In genomic region chr13:50514249-50514648, GRCh38 we compare ENCODE assay signal across 19 cellular contexts.
A peak's percentile ranks its signal among the peaks of the same experiment; 100 is the strongest.
DNase-seq lines count a peak whose midpoint lies in the region; ATAC-seq and TF ChIP-seq lines count a peak whose summit lies in the region.
"Had no signal": no experiment of that assay in that cellular context is flagged by ENCODE, and none has a peak within 500 bp of the region (broad histone marks: within the 10 kb centered on the region; RNA-seq: fewer than 3 reads in every experiment).

No MANE protein-coding gene starts in this region.

- no peak for ATAC-seq in activated CD8-positive, alpha-beta T cell treated with anti-CD3 and anti-CD28 coated beads for 36 hours
- no peak for ATAC-seq in activated CD8-positive, alpha-beta T cell treated with anti-CD3 and anti-CD28 coated beads, Interleukin-2, amount 10 ng/mL, durations not matched to agents 7 days and 5 days
- ATAC-seq in psoas muscle (no peak), HG02763 (IDR thresholded peaks at IDR 0.05; ENCODE audit: unreplicated experiment) (no peak)
- ATAC-seq: SK-N-SH treated with all-trans-retinoic acid at 6 μM for 48 hours had no signal

- no peaks in the 10 kb centered on the region for H3K9me3 Mint-ChIP-seq in activated CD8-positive, alpha-beta T cell treated with anti-CD3 and anti-CD28 coated beads for 36 hours
- H3K9me3 Mint-ChIP-seq in activated CD8-positive, alpha-beta T cell treated with anti-CD3 and anti-CD28 coated beads, Interleukin-2, amount 10 ng/mL, durations not matched to agents 7 days and 5 days (ENCODE audit: insufficient read depth), result no peaks in the 10 kb centered on the region
- H3K9me3 Mint-ChIP-seq: CD4-positive, alpha-beta T cell had no signal

- H3K27ac Mint-ChIP-seq in activated CD8-positive, alpha-beta T cell treated with anti-CD3 and anti-CD28 coated beads for 36 hours, result no peak overlapping the region
- no peak overlapping the region for H3K27ac Mint-ChIP-seq in activated CD8-positive, alpha-beta T cell treated with anti-CD3 and anti-CD28 coated beads, Interleukin-2, amount 10 ng/mL, durations not matched to agents 7 days and 5 days
- H3K27ac Mint-ChIP-seq: CD4-positive, alpha-beta T cell had no signal

- H3K36me3 ChIP-seq in OCI-LY7 (ENCODE audit: insufficient read depth, low read length) (peaks cover 9% of the 10 kb centered on the region; the same call in 1 of the 2 replicates), psoas muscle (ENCODE audit: insufficient read depth in 1 of 2, low read depth in 1 of 2) (no peaks in the 10 kb centered on the region), brain microvascular endothelial cell (replicated peaks) (no peaks in the 10 kb centered on the region)

- WGBS in psoas muscle, 3 donors, result 70 to 75% (median 71%) methylated on average over 2 of the region's 2 CpGs

- H3K4me3 ChIP-seq in OCI-LY7 (ENCODE audit: low read depth, low read length, poor library complexity, severe bottlenecking) (peak overlapping the region; percentile 50), psoas muscle (no peak overlapping the region), brain microvascular endothelial cell (ENCODE audit: low read depth, low read length) (no peak overlapping the region)

- H3K4me1 ChIP-seq in OCI-LY7 (ENCODE audit: insufficient read depth, low read length, poor library complexity, severe bottlenecking) (peaks cover 93% of the 10 kb centered on the region), psoas muscle (peaks cover 37% of the 10 kb centered on the region)

- no TSS peak for BruUV-seq in OCI-LY7 (replicated peaks; lab: Mats Ljungman, UMichigan)

- H4K20me1 ChIP-seq in OCI-LY7 (ENCODE audit: insufficient read depth, low read length), result no peaks in the 10 kb centered on the region

- H3K36me3 Mint-ChIP-seq in activated CD8-positive, alpha-beta T cell treated with anti-CD3 and anti-CD28 coated beads for 36 hours (ENCODE audit: low read depth), result no peaks in the 10 kb centered on the region
- no peaks in the 10 kb centered on the region for H3K36me3 Mint-ChIP-seq in activated CD8-positive, alpha-beta T cell treated with anti-CD3 and anti-CD28 coated beads, Interleukin-2, amount 10 ng/mL, durations not matched to agents 7 days and 5 days (ENCODE audit: low read depth)

- H3K4me1 Mint-ChIP-seq in activated CD8-positive, alpha-beta T cell treated with anti-CD3 and anti-CD28 coated beads for 36 hours (ENCODE audit: low read depth), result no peaks in the 10 kb centered on the region
- H3K4me1 Mint-ChIP-seq in activated CD8-positive, alpha-beta T cell treated with anti-CD3 and anti-CD28 coated beads, Interleukin-2, amount 10 ng/mL, durations not matched to agents 7 days and 5 days (ENCODE audit: low read depth), result peaks cover 19% of the 10 kb centered on the region

- CTCF ChIA-PET in activated CD8-positive, alpha-beta T cell treated with anti-CD3 and anti-CD28 coated beads for 36 hours (lab: Charles Lee), result interaction anchor here (1.1 kb wide), 1 partner anchor 17 kb away, joined by 4 read pairs; no protein-coding TSS in a partner anchor
- CTCF ChIA-PET in activated CD8-positive, alpha-beta T cell treated with anti-CD3 and anti-CD28 coated beads, Interleukin-2, amount 10 ng/mL, durations not matched to agents 7 days and 5 days (lab: Charles Lee), result interaction anchor here (0.8 kb wide), 1 partner anchor 287 kb away, joined by 3 read pairs; no protein-coding TSS in a partner anchor
- CTCF ChIA-PET in OCI-LY7 (lab: Charles Lee; ENCODE audit: unreplicated experiment), result no interaction called here

- POLR2A ChIA-PET in activated CD8-positive, alpha-beta T cell treated with anti-CD3 and anti-CD28 coated beads for 36 hours (lab: Charles Lee), result no interaction called here
- POLR2A ChIA-PET in activated CD8-positive, alpha-beta T cell treated with anti-CD3 and anti-CD28 coated beads, Interleukin-2, amount 10 ng/mL, durations not matched to agents 7 days and 5 days (lab: Charles Lee), result no interaction called here
- POLR2A ChIA-PET in OCI-LY7 (lab: Charles Lee), result interaction anchor here (0.8 to 4.8 kb wide), 11 partner anchors 7 to 398 kb away, joined by 3 to 46 read pairs (median 4); no protein-coding TSS in a partner anchor

- H3K79me2 ChIP-seq in OCI-LY7 (ENCODE audit: insufficient read depth, low read depth, low read length), result no peaks in the 10 kb centered on the region

- H3K27me3 ChIP-seq in psoas muscle (ENCODE audit: insufficient read depth in 3 of 3, low read length in 2 of 3), result no peaks in the 10 kb centered on the region
- no peaks in the 10 kb centered on the region for H3K27me3 ChIP-seq in brain microvascular endothelial cell (replicated peaks)

- H3K27me3 Mint-ChIP-seq in activated CD8-positive, alpha-beta T cell treated with anti-CD3 and anti-CD28 coated beads for 36 hours, result no peaks in the 10 kb centered on the region
- no peaks in the 10 kb centered on the region for H3K27me3 Mint-ChIP-seq in activated CD8-positive, alpha-beta T cell treated with anti-CD3 and anti-CD28 coated beads, Interleukin-2, amount 10 ng/mL, durations not matched to agents 7 days and 5 days (ENCODE audit: low read depth)
- H3K27me3 Mint-ChIP-seq: CD4-positive, alpha-beta T cell had no signal

- H3K9me2 ChIP-seq in OCI-LY7 (ENCODE audit: insufficient read depth, low read length), result no peaks in the 10 kb centered on the region

- no peak for DNase-seq in activated CD8-positive, alpha-beta T cell treated with anti-CD3 and anti-CD28 coated beads for 36 hours
- DNase-seq in activated CD8-positive, alpha-beta T cell treated with anti-CD3 and anti-CD28 coated beads, Interleukin-2, amount 10 ng/mL, durations not matched to agents 7 days and 5 days, result no peak
- DNase-seq in OCI-LY7 (ENCODE audit: low spot score), result no peak
- DNase-seq in psoas muscle, result no peak
- DNase-seq in dedifferentiated amniotic fluid mesenchymal stem cell (ENCODE audit: extremely low spot score), result no peak
- no peak for DNase-seq in activated naive CD4-positive, alpha-beta T cell treated with Interleukin-2 at 50 U/mL for 16 hours
- no peak for DNase-seq in brain microvascular endothelial cell
- DNase-seq: 8988T; CD4-positive, alpha-beta T cell; NCI-H1694 treated with DMSO at 0.1 percent for 48 hours; NCI-H2107; NCI-H510A; NCI-H748 treated with DMSO at 0.1 percent for 48 hours; NK-92 treated with Interleukin-12 subunit alpha and Interleukin-12 subunit beta, amount 100 ng/mL, for 24 hours; RPMI8226; SIG-M5; T-helper 1 cell had no signal

- peak overlapping the region; percentile 81; the same call in 1 of the 2 replicates for H2AFZ ChIP-seq in OCI-LY7 (ENCODE audit: low read length)

- no peak overlapping the region for H3K4me3 Mint-ChIP-seq in activated CD8-positive, alpha-beta T cell treated with anti-CD3 and anti-CD28 coated beads for 36 hours
- H3K4me3 Mint-ChIP-seq in activated CD8-positive, alpha-beta T cell treated with anti-CD3 and anti-CD28 coated beads, Interleukin-2, amount 10 ng/mL, durations not matched to agents 7 days and 5 days, result no peak overlapping the region
- H3K4me3 Mint-ChIP-seq: CD4-positive, alpha-beta T cell had no signal

- peak; percentile 47 for TF ChIP-seq CTCF in activated CD8-positive, alpha-beta T cell treated with anti-CD3 and anti-CD28 coated beads for 36 hours (IDR thresholded peaks at IDR 0.05)
- TF ChIP-seq CTCF in OCI-LY7 (conservative IDR thresholded peaks at IDR 0.05; ENCODE audit: low read length) (no peak), psoas muscle (IDR thresholded peaks at IDR 0.05) (no peak), brain microvascular endothelial cell (IDR thresholded peaks at IDR 0.05; ENCODE audit: low read depth, low read length, missing control alignments) (no peak)

- in situ Hi-C loops in brain microvascular endothelial cell (cut with HindIII; ENCODE audit: low pct_ligation_motif_present, low sequenced_read_pairs), result no loop called here

- H3K27ac ChIP-seq in OCI-LY7 (ENCODE audit: low read depth, low read length, poor library complexity, severe bottlenecking) (peak overlapping the region; percentile 98), psoas muscle (peak overlapping the region; percentile 88), brain microvascular endothelial cell (no peak overlapping the region)

- peak overlapping the region; percentile 97 for H3K4me2 ChIP-seq in OCI-LY7 (ENCODE audit: low read length)

- intact Hi-C loops in activated CD8-positive, alpha-beta T cell treated with anti-CD3 and anti-CD28 coated beads for 36 hours (cut with micrococcal nuclease), result no loop called here
- intact Hi-C loops in OCI-LY7 (cut with micrococcal nuclease; ENCODE audit: unreplicated experiment), result loop anchor here (5.0 kb wide), 3 partner anchors 288 to 517 kb away; partner anchors contain the start of gene TRIM13
- intact Hi-C loops in psoas muscle (cut with DNase I), result no loop called here

- H3K9me3 ChIP-seq in OCI-LY7 (ENCODE audit: low read length) (peaks cover 9% of the 10 kb centered on the region; the same call in 1 of the 2 replicates), psoas muscle (no peaks in the 10 kb centered on the region)
